ENCODE assay signal across 8 cellular contexts in the genomic region with DNA sequence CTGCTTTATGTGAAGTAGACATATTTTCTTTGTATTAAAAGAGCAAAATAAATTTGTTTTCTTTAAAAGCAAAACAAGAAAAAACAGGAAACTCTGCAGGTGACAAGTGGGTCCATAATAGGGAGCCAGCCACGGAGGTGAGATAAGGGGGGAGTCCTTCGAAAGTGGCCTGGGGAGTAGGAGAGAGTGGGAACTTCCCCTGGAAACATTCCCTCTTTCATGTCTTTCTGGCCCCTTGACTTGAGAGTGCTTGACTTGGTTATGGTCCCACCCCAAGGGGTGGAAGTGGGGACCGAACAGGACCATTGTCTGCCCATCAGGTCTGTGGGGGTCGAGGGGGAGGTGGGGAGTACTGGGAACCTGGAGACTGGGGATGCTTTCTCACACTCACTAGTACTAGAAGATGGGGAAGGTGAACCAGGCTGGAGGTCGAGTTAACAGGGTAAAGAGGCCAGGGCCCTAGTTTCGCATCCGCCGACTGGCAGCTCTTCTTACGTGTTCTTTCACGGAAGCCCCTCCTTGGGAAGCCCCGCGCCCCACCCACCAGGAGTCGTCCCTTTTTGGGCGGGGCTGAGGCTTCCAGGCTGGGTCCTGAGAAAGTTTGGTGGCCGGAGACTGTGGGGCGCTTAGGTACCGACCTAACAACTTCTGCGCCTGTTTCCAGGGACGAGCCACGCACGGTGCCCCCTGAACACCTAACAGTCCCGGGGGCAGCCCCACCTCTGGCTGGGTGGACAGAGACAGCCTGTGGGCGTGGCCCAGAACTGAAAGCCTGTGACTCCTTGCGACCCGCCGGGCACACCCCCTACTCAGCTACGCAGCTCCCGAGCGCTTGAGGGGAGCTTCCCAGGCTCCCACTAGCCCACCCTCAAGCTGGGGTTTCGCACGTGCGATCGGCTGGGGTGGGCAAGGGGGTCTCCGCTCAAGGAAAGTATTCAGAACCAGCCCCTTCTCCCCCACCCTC. TPM values are rescaled to one million over a fixed set of nuclear protein-coding genes. Genes with fewer than 3 reads are reported as not detected.
DNase-seq lines count a peak whose midpoint lies in the region; ATAC-seq and TF ChIP-seq lines count a peak whose summit lies in the region.

No MANE protein-coding gene starts in this region.

- ATAC-seq in HCT116 = peak; percentile 38
- peak; percentile 20 to 34 for ATAC-seq in activated T-cell treated with anti-CD3 and anti-CD28 coated beads, Interleukin-2, amount 50 U/mL, for 4 hours
- ATAC-seq in gastrocnemius medialis = no peak

- H2AFZ ChIP-seq in HCT116 (ENCODE audit: low read depth, low read length, poor library complexity, severe bottlenecking) = no peak overlapping the region

- no peaks in the 10 kb centered on the region for H3K9me3 Mint-ChIP-seq in activated T-cell treated with anti-CD3 and anti-CD28 coated beads, Interleukin-2, amount 50 U/mL, for 4 hours

- peaks cover 62% of the 10 kb centered on the region for H3K4me1 Mint-ChIP-seq in activated T-cell treated with anti-CD3 and anti-CD28 coated beads, Interleukin-2, amount 50 U/mL, for 4 hours (ENCODE audit: low read depth)

- intact Hi-C loops in HCT116 (cut with micrococcal nuclease) = loop anchor here (5.0 kb wide), 1 partner anchor 207 kb away; no protein-coding TSS in a partner anchor
- intact Hi-C loops in gastrocnemius medialis (cut with DNase I; ENCODE audit: low total_unique reads) = loop anchor here (1.0 to 2.0 kb wide), 2 partner anchors 25 to 174 kb away; no protein-coding TSS in a partner anchor

- BruUV-seq in HCT116 (replicated peaks; lab: Mats Ljungman, UMichigan) = TSS peak; percentile 44

- H3K4me3 Mint-ChIP-seq in activated T-cell treated with anti-CD3 and anti-CD28 coated beads, Interleukin-2, amount 50 U/mL, for 4 hours = peak overlapping the region; percentile 89

- TF ChIP-seq RAD21 in HCT116 (IDR thresholded peaks at IDR 0.05; ENCODE audit: low read depth) = no peak

- peaks cover 11 to 35% of the 10 kb centered on the region in 2 experiments; a peak in 3 of 4 replicates for H3K4me1 ChIP-seq in HCT116 (ENCODE audit: control insufficient read depth in 1 of 2, insufficient read depth in 2 of 2, low read length in 2 of 2)
- H3K4me1 ChIP-seq in gastrocnemius medialis = peaks cover 37 to 44% of the 10 kb centered on the region in 2 donors

- H3K4me2 ChIP-seq in HCT116 (ENCODE audit: low read length) = peak overlapping the region; percentile 86

- no peaks in the 10 kb centered on the region for H4K20me1 ChIP-seq in HCT116 (ENCODE audit: insufficient read depth)

- H3K79me2 ChIP-seq in HCT116 (ENCODE audit: insufficient read depth, low read length) = no peaks in the 10 kb centered on the region; the same call in 1 of the 2 replicates

- H3K36me3 ChIP-seq in HCT116 (ENCODE audit: control insufficient read depth in 1 of 2, insufficient read depth in 2 of 2, low read length in 2 of 2) (no peaks in the 10 kb centered on the region), gastrocnemius medialis (no peaks in the 10 kb centered on the region)

- CTCF ChIA-PET in HCT116 (lab: Charles Lee) = interaction anchor here (0.6 to 5.7 kb wide), 7 partner anchors 8 to 198 kb away, joined by 3 to 52 read pairs (median 8); a partner anchor contains a TSS

- peak overlapping the region; percentile 69 for H3K27ac ChIP-seq in HCT116 (ENCODE audit: low read depth, low read length)
- peak overlapping the region; percentile 93 to 100 (median 95) for H3K27ac ChIP-seq in gastrocnemius medialis

- TF ChIP-seq POLR2A in GM15510 (IDR thresholded peaks at IDR 0.05; ENCODE audit: borderline replicate concordance, extremely low read depth, insufficient read length) (peak; percentile 48), HCT116 (IDR thresholded peaks at IDR 0.05; ENCODE audit: borderline replicate concordance, extremely low read depth, insufficient read depth, insufficient read length) (no peak), gastrocnemius medialis (IDR thresholded peaks at IDR 0.05) (no peak)

- RAD21 ChIA-PET in HCT116 (lab: Charles Lee; ENCODE audit: low non-redundant PET in 1 of 2, low total read pairs in 2 of 2, uncharacterized antibody in 2 of 2, unreplicated experiment in 2 of 2) = interaction anchor here (0.7 to 1.2 kb wide), 2 partner anchors 141 kb away, joined by 3 read pairs; no protein-coding TSS in a partner anchor

- H3K9me3 ChIP-seq in HCT116 (ENCODE audit: control insufficient read depth in 1 of 2, insufficient read depth in 1 of 2, low read depth in 1 of 2, low read length in 2 of 2) (no peaks in the 10 kb centered on the region), gastrocnemius medialis (no peaks in the 10 kb centered on the region)

- H3K4me3 ChIP-seq in HCT116 (replicated peaks in 1 of 2; ENCODE audit: low read depth in 1 of 2, low read length in 2 of 2) = peak overlapping the region; percentile 80 to 98
- peak overlapping the region; percentile 75 to 87 (median 76) for H3K4me3 ChIP-seq in gastrocnemius medialis

- POLR2A ChIA-PET in HCT116 (lab: Charles Lee) = interaction anchor here (0.6 to 2.7 kb wide), 3 partner anchors 8 to 13 kb away, joined by 3 to 17 read pairs (median 4); a partner anchor contains a TSS

- H3K9me2 ChIP-seq in HCT116 (ENCODE audit: insufficient read depth) = no peaks in the 10 kb centered on the region

- H3K27me3 ChIP-seq in HCT116 (ENCODE audit: insufficient read depth, low read length) (no peaks in the 10 kb centered on the region), gastrocnemius medialis (no peaks in the 10 kb centered on the region)

- peaks cover 17% of the 10 kb centered on the region for H3K27me3 Mint-ChIP-seq in activated T-cell treated with anti-CD3 and anti-CD28 coated beads, Interleukin-2, amount 50 U/mL, for 4 hours (ENCODE audit: low read depth)

- no peak for DNase-seq in HCT116 (ENCODE audit: low read depth, low spot score)
- peak; percentile 61 to 69 for DNase-seq in NOMO-1 (lab: John Stamatoyannopoulos, UW; ENCODE audit: unreplicated experiment in 2 of 2)
- DNase-seq in activated T-cell treated with anti-CD3 and anti-CD28 coated beads, Interleukin-2, amount 50 U/mL, for 4 hours = peak; percentile 79
- peak; percentile 69 for DNase-seq in germinal center (ENCODE audit: low spot score)
- no peak for DNase-seq in gastrocnemius medialis
- no peak for DNase-seq in GDM1 (lab: John Stamatoyannopoulos, UW)
- no peak for DNase-seq in medulla oblongata (ENCODE audit: extremely low spot score)

- peak overlapping the region; percentile 90 for H3K9ac ChIP-seq in HCT116 (ENCODE audit: low read length)

- in situ Hi-C loops in gastrocnemius medialis (cut with MboI; ENCODE audit: low sequenced_read_pairs in 4 of 4) = loop anchor here (5.0 to 10.0 kb wide), 4 partner anchors 144 to 194 kb away; a partner anchor contains a TSS

- TF ChIP-seq CTCF in HCT116 (IDR thresholded peaks at IDR 0.05 in 2 of 3, conservative IDR thresholded peaks at IDR 0.05 in 1 of 3; ENCODE audit: borderline replicate concordance in 1 of 3, insufficient read depth in 1 of 3, low read depth in 2 of 3, low read length in 2 of 3) = no peak
- no peak for TF ChIP-seq CTCF in gastrocnemius medialis (IDR thresholded peaks at IDR 0.05 in 4 of 5, conservative IDR thresholded peaks at IDR 0.05 in 1 of 5)

- peaks cover 1% of the 10 kb centered on the region for H3K36me3 Mint-ChIP-seq in activated T-cell treated with anti-CD3 and anti-CD28 coated beads, Interleukin-2, amount 50 U/mL, for 4 hours (ENCODE audit: insufficient read depth)

TF ChIP-seq in HCT116, 20 proteins besides CTCF, POLR2A, EP300 and RAD21 (continues in another document):
- TF ChIP-seq EGR1 (IDR thresholded peaks at IDR 0.05; ENCODE audit: low read depth) = no peak
- TF ChIP-seq, protein P1, sequence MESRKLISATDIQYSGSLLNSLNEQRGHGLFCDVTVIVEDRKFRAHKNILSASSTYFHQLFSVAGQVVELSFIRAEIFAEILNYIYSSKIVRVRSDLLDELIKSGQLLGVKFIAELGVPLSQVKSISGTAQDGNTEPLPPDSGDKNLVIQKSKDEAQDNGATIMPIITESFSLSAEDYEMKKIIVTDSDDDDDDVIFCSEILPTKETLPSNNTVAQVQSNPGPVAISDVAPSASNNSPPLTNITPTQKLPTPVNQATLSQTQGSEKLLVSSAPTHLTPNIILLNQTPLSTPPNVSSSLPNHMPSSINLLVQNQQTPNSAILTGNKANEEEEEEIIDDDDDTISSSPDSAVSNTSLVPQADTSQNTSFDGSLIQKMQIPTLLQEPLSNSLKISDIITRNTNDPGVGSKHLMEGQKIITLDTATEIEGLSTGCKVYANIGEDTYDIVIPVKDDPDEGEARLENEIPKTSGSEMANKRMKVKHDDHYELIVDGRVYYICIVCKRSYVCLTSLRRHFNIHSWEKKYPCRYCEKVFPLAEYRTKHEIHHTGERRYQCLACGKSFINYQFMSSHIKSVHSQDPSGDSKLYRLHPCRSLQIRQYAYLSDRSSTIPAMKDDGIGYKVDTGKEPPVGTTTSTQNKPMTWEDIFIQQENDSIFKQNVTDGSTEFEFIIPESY (IDR thresholded peaks at IDR 0.05; ENCODE audit: extremely low read depth, insufficient replicate concordance, low read length) = no peak
- TF ChIP-seq JUND (IDR thresholded peaks at IDR 0.05) = no peak
- no peak for TF ChIP-seq YY1 (IDR thresholded peaks at IDR 0.05; ENCODE audit: extremely low read depth, insufficient replicate concordance, low read depth, low read length)

RNA-seq across cellular contexts. Expression of a gene that starts 0.8 kb away (rescaled TPM):
- total RNA-seq in HCT116 (2021; ENCODE audit: unreplicated experiment) (20.5 TPM), gastrocnemius medialis (10 to 100 TPM in 2 of 4 donors, 1 to 10 TPM in 2; 8.8 to 15.3 (median 10.1) TPM)
- polyA plus RNA-seq in HCT116 (2012) = 13.6 and 16.4 TPM in 2 replicates
- 10 to 100 TPM; 16.0 to 20.3 (median 17.4) TPM for total RNA-seq in activated T-cell treated with anti-CD3 and anti-CD28 coated beads, Interleukin-2, amount 50 U/mL, for 4 hours

RNA-seq across cellular contexts. Expression of a gene that starts 0.8 kb away (rescaled TPM):
- total RNA-seq in HCT116 (2021; ENCODE audit: unreplicated experiment) (27.8 TPM), gastrocnemius medialis (10 to 100 TPM in 3 of 4 donors, 1 to 10 TPM in 1; 7.0 to 16.3 (median 14.3) TPM)
- polyA plus RNA-seq in HCT116 (2012) = 20.5 and 21.6 TPM in 2 replicates
- 1 to 10 TPM; 4.8 to 8.9 (median 6.1) TPM for total RNA-seq in activated T-cell treated with anti-CD3 and anti-CD28 coated beads, Interleukin-2, amount 50 U/mL, for 4 hours

RNA-seq across cellular contexts. Expression of a gene that starts 5.6 kb away (rescaled TPM):
- 46.6 TPM for total RNA-seq in HCT116 (2021; ENCODE audit: unreplicated experiment)
- polyA plus RNA-seq in HCT116 (2012) = 32.7 and 36.2 TPM in 2 replicates
- 1 to 10 TPM; 2.8 to 6.1 (median 4.0) TPM for total RNA-seq in activated T-cell treated with anti-CD3 and anti-CD28 coated beads, Interleukin-2, amount 50 U/mL, for 4 hours
- total RNA-seq in gastrocnemius medialis = 100 to 1,000 TPM in 1 of 4 donors, 10 to 100 TPM in 2, 1 to 10 TPM in 1; 9.0 to 111 (median 29.7) TPM

RNA-seq across cellular contexts. Expression of a gene that starts 8.1 kb away (rescaled TPM):
- total RNA-seq in HCT116 (2021; ENCODE audit: unreplicated experiment) = 3.8 TPM
- polyA plus RNA-seq in HCT116 (2012) = 2.5 and 2.7 TPM in 2 replicates
- total RNA-seq in activated T-cell treated with anti-CD3 and anti-CD28 coated beads, Interleukin-2, amount 50 U/mL, for 4 hours = 1 to 10 TPM; 1.3 to 1.9 (median 1.3) TPM
- 1 to 10 TPM; 1.5 to 3.1 (median 2.6) TPM for total RNA-seq in gastrocnemius medialis

RNA-seq across cellular contexts. Expression of a gene that starts 11.4 kb away (rescaled TPM):
- 54.0 TPM for total RNA-seq in HCT116 (2021; ENCODE audit: unreplicated experiment)
- 76.0 and 87.8 TPM in 2 replicates for polyA plus RNA-seq in HCT116 (2012)
- 1 to 10 TPM in 2 of 3 donors, under 1 TPM in 1; 0.99 to 3.7 (median 1.4) TPM for total RNA-seq in activated T-cell treated with anti-CD3 and anti-CD28 coated beads, Interleukin-2, amount 50 U/mL, for 4 hours
- 100 to 1,000 TPM in 3 of 4 donors, 10 to 100 TPM in 1; 77.5 to 231 (median 173) TPM for total RNA-seq in gastrocnemius medialis

Comparison
In these comparisons a context has a peak if more than half of its experiments do, and no peak if none do; other contexts are left out.
1. ATAC-seq: peak in HCT116 (single experiment) and activated T-cell treated with anti-CD3 and anti-CD28 coated beads, Interleukin-2, amount 50 U/mL, for 4 hours (2 of 2); none in gastrocnemius medialis (0 of 2).
2. DNase-seq: peak in NOMO-1 (2 of 2), activated T-cell treated with anti-CD3 and anti-CD28 coated beads, Interleukin-2, amount 50 U/mL, for 4 hours (single experiment) and germinal center (single experiment); none in HCT116 (single experiment), gastrocnemius medialis (0 of 2), GDM1 (single experiment) and medulla oblongata (single experiment).